In the genomic region with DNA sequence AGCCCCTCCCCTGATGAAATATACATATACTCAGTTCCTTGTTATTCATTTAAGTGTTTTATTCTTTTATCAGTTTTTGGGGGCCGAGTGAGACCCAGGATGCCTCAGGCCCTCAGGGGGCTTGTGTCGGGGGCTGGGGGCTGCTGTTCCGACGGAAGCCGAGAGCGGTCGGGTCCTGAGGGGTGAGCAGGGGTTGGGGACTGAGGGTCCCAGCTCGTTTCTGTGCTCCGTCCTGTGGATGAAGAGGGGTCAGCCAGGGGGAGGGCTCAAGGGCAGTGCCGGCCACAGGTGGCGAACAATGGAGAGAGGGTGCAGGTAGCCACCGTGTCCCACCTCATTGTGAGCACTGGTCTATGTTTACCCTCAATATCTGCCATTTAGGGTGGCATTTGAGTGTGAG, we compare ENCODE assay signal across 18 cellular contexts. TPM values are rescaled to one million over a fixed set of nuclear protein-coding genes. Genes with fewer than 3 reads are reported as not detected.
"Had no signal": no experiment of that assay in that cellular context is flagged by ENCODE, and none has a peak within 500 bp of the region (broad histone marks: within the 10 kb centered on the region; RNA-seq: fewer than 3 reads in every experiment).

No MANE protein-coding gene starts in this region.

- H3K36me3 ChIP-seq: cardiac muscle cell had no signal

- H3K9me2 ChIP-seq: SK-N-SH had no signal

- H3K9me3 ChIP-seq: left lung, psoas muscle, right lobe of liver, SK-N-SH, suprapubic skin had no signal

- DNase-seq: activated CD4-positive, alpha-beta T cell treated with anti-CD3 and anti-CD28 coated beads for 36 hours; activated gamma-delta T cell; dorsolateral prefrontal cortex; mammary epithelial cell; naive thymus-derived CD4-positive, alpha-beta T cell; psoas muscle; right lobe of liver; SK-N-SH; stimulated activated naive CD8-positive, alpha-beta T cell treated with anti-CD3 and anti-CD28 coated beads, Interleukin-15, Interleukin-2, amounts not matched to agents 100 U/mL and 50 U/mL, for 24 hours; T-helper 1 cell; trophoblast cell; WERI-Rb-1 had no signal

- H3K9ac ChIP-seq: SK-N-SH had no signal

- H3K27me3 ChIP-seq: cardiac muscle cell, right lobe of liver had no signal

- H3K27ac Mint-ChIP-seq: activated CD4-positive, alpha-beta T cell treated with anti-CD3 and anti-CD28 coated beads for 36 hours had no signal

- H3K27me3 Mint-ChIP-seq: activated CD4-positive, alpha-beta T cell treated with anti-CD3 and anti-CD28 coated beads for 36 hours; naive thymus-derived CD4-positive, alpha-beta T cell had no signal

- H3K4me3 ChIP-seq: cardiac muscle cell, left lung, right lobe of liver, smooth muscle cell, suprapubic skin had no signal

RNA-seq across cellular contexts. Expression of gene PCP2, which starts 1.9 kb away (rescaled TPM):
- total RNA-seq: activated CD8-positive, alpha-beta memory T cell treated with anti-CD3 and anti-CD28 coated beads for 36 hours; omental fat pad; psoas muscle; smooth muscle cell had no signal
